ENCODE assay signal across 8 cellular contexts in genomic region chr11:848380-848931, GRCh38. TPM values are rescaled to one million over a fixed set of nuclear protein-coding genes. Genes with fewer than 3 reads are reported as not detected.
A peak's percentile ranks its signal among the peaks of the same experiment; 100 is the strongest.
DNase-seq lines count a peak whose midpoint lies in the region; ATAC-seq, FAIRE-seq and TF ChIP-seq lines count a peak whose summit lies in the region.

No MANE protein-coding gene starts in this region.

- H3K9me3 ChIP-seq in breast epithelium (no peaks in the 10 kb centered on the region), HepG2 (ENCODE audit: low read length) (no peaks in the 10 kb centered on the region)

- TF ChIP-seq RAD21 in HepG2 (CRISPR knock-in tag; IDR thresholded peaks at IDR 0.05): peak; percentile 72

- H3K36me3 ChIP-seq in breast epithelium (no peaks in the 10 kb centered on the region), HepG2 (replicated peaks in 1 of 2; ENCODE audit: control insufficient read depth in 1 of 2, insufficient read depth in 2 of 2, low read length in 2 of 2) (no peaks in the 10 kb centered on the region; a peak in 2 of 5 replicates)

- no peak for TF ChIP-seq POLR2A in H54 (IDR thresholded peaks at IDR 0.05; ENCODE audit: low read depth, low read length)
- no peak for TF ChIP-seq POLR2A in breast epithelium (IDR thresholded peaks at IDR 0.05)
- TF ChIP-seq POLR2A in HepG2 (IDR thresholded peaks at IDR 0.05; ENCODE audit: insufficient read depth in 1 of 2, low read depth in 2 of 2, low read length in 2 of 2): no peak

- TF ChIP-seq CTCF in AG09319 (IDR thresholded peaks at IDR 0.05; ENCODE audit: low read depth, low read length) (peak; percentile 81), WI38 (IDR thresholded peaks at IDR 0.05; ENCODE audit: low read depth, low read length) (peak; percentile 92), breast epithelium (IDR thresholded peaks at IDR 0.05) (peak; percentile 25 to 81 (median 75)), HepG2 (CRISPR knock-in tag; IDR thresholded peaks at IDR 0.05) (peak; percentile 87)

- no peak overlapping the region for H3K4me2 ChIP-seq in HepG2 (ENCODE audit: low read depth, low read length)

- CTCF ChIA-PET in HepG2 (lab: Yijun Ruan, JAX; ENCODE audit: low intra/inter-chr PET ratio, low total read pairs): interaction anchor here (2.1 kb wide), 1 partner anchor 203 kb away, joined by 8 read pairs; no protein-coding TSS in a partner anchor

- H3K27me3 ChIP-seq in breast epithelium: no peaks in the 10 kb centered on the region
- H3K27me3 ChIP-seq in HepG2 (ENCODE audit: control insufficient read depth in 1 of 2, insufficient read depth in 2 of 2, low read length in 2 of 2): no peaks in the 10 kb centered on the region

- H3K4me3 ChIP-seq in WI38 (ENCODE audit: low read depth, low read length) (no peak overlapping the region), breast epithelium (peak overlapping the region in 2 of 3 donors; percentile 57 to 78), HepG2 (replicated peaks in 1 of 3; ENCODE audit: insufficient read depth in 1 of 3, low read depth in 2 of 3, low read length in 3 of 3) (no peak overlapping the region)

- no peak overlapping the region for H2AFZ ChIP-seq in HepG2 (ENCODE audit: low read length)

- BruUV-seq in HepG2 (replicated peaks; lab: Mats Ljungman, UMichigan): no TSS peak

- no peak overlapping the region for H3K9ac ChIP-seq in HepG2 (ENCODE audit: insufficient read depth, low read depth, low read length)

- peak overlapping the region; percentile 43 for H3K4me3 Mint-ChIP-seq in stimulated activated memory B cell treated with anti-CD40 and anti-IgM and Interleukin-4, amounts not matched to agents 10 μg/mL and 1 μg/mL and 100 μg/mL, for 72 hours

- H3K27ac Mint-ChIP-seq in stimulated activated memory B cell treated with anti-CD40 and anti-IgM and Interleukin-4, amounts not matched to agents 10 μg/mL and 1 μg/mL and 100 μg/mL, for 72 hours: no peak overlapping the region

- H3K79me2 ChIP-seq in HepG2 (ENCODE audit: insufficient read depth, low read length): no peaks in the 10 kb centered on the region

- H3K36me3 Mint-ChIP-seq in stimulated activated memory B cell treated with anti-CD40 and anti-IgM and Interleukin-4, amounts not matched to agents 10 μg/mL and 1 μg/mL and 100 μg/mL, for 72 hours: no peaks in the 10 kb centered on the region

- H4K20me1 ChIP-seq in HepG2 (ENCODE audit: insufficient read depth, low read length): 0 out of 2 replicates have a peak, but pooled peaks cover 4% of the 10 kb centered on the region

- intact Hi-C loops in breast epithelium (cut with DNase I; ENCODE audit: low total_unique reads) (loop anchor here (5.0 kb wide), 1 partner anchor 64 kb away; the partner anchor contains the start of gene CHID1), HepG2 (cut with micrococcal nuclease; ENCODE audit: unreplicated experiment) (no loop called here)

- peaks cover 19 to 26% of the 10 kb centered on the region in 2 donors for H3K4me1 ChIP-seq in breast epithelium
- peaks cover 26% of the 10 kb centered on the region for H3K4me1 ChIP-seq in HepG2 (ENCODE audit: insufficient read depth, low read length)

- H3K4me1 Mint-ChIP-seq in stimulated activated memory B cell treated with anti-CD40 and anti-IgM and Interleukin-4, amounts not matched to agents 10 μg/mL and 1 μg/mL and 100 μg/mL, for 72 hours: peaks cover 25% of the 10 kb centered on the region

- WGBS in HepG2 (ENCODE audit: low lambda C conversion rate): 96% methylated on average over 7 of the region's 14 CpGs

- in situ Hi-C loops in HepG2 (cut with HindIII; ENCODE audit: extremely low pct_ligation_motif_present, low pct_unique_long_range_greater_than_20kb): no loop called here

- H3K9me3 Mint-ChIP-seq in stimulated activated memory B cell treated with anti-CD40 and anti-IgM and Interleukin-4, amounts not matched to agents 10 μg/mL and 1 μg/mL and 100 μg/mL, for 72 hours: no peaks in the 10 kb centered on the region

- H3K27me3 Mint-ChIP-seq in stimulated activated memory B cell treated with anti-CD40 and anti-IgM and Interleukin-4, amounts not matched to agents 10 μg/mL and 1 μg/mL and 100 μg/mL, for 72 hours: peaks cover 57% of the 10 kb centered on the region

- TF ChIP-seq EP300 in HepG2 (IDR thresholded peaks at IDR 0.05; ENCODE audit: low read depth in 2 of 2, low read length in 2 of 2): no peak
- TF ChIP-seq EP300 in HepG2 (CRISPR knock-in tag; IDR thresholded peaks at IDR 0.05; ENCODE audit: borderline replicate concordance): no peak

- FAIRE-seq in H54 (lab: Jason Lieb, UNC): no peak
- FAIRE-seq in HepG2 (lab: Jason Lieb, UNC): no peak

- ATAC-seq in HepG2 (peak; percentile 7; the same call in 1 of the 3 replicates), GM21515 (IDR thresholded peaks at IDR 0.05; ENCODE audit: unreplicated experiment) (no peak)
- peak; percentile 67 for ATAC-seq in stimulated activated memory B cell treated with anti-CD40 and anti-IgM and Interleukin-4, amounts not matched to agents 10 μg/mL and 1 μg/mL and 100 μg/mL, for 72 hours

- H3K27ac ChIP-seq in breast epithelium (no peak overlapping the region), HepG2 (ENCODE audit: extremely low read length, insufficient read depth, low read length) (no peak overlapping the region)

- POLR2A ChIA-PET in HepG2 (lab: Yijun Ruan, JAX): no interaction called here

- DNase-seq in AG09319 (ENCODE audit: extremely low read depth, low read depth) (no peak), H54 (ENCODE audit: insufficient read length, low spot score) (peak; percentile 82), breast epithelium (ENCODE audit: low spot score in 2 of 2) (no peak), HepG2 (ENCODE audit: low spot score) (no peak), NK-92 (lab: John Stamatoyannopoulos, UW; ENCODE audit: unreplicated experiment) (no peak)

RNA-seq across cellular contexts. Expression of gene TSPAN4, which starts 5.8 kb away (rescaled TPM):
- total RNA-seq in breast epithelium (100 to 1,000 TPM in 2 of 3 donors, 10 to 100 TPM in 1; 72.4 to 217 (median 107) TPM), HepG2 (2016; rRNA removed; fragmentation: Illumina TruSeq; extraction: Trizol) (13.2 and 31.7 TPM in 2 replicates)
- 8.9 and 10.0 TPM in 2 replicates for total RNA-seq in HepG2 (2016; cell fraction: cytosol; rRNA removed; fragmentation: Illumina TruSeq; extraction: Trizol; ENCODE audit: low read depth)
- 12.0 and 31.8 TPM in 2 replicates for total RNA-seq in HepG2 (2016; cell fraction: insoluble cytoplasmic fraction; rRNA removed; fragmentation: Illumina TruSeq; extraction: Trizol)
- total RNA-seq in HepG2 (2016; cell fraction: membrane; rRNA removed; fragmentation: Illumina TruSeq; extraction: Trizol): 11.0 and 13.5 TPM in 2 replicates
- total RNA-seq in HepG2 (2016; cell fraction: nucleus; rRNA removed; fragmentation: Illumina TruSeq; extraction: Trizol): 26.1 and 32.6 TPM in 2 replicates
- polyA plus RNA-seq in HepG2 (2011; rRNA removed): 68.3 and 88.5 TPM in 2 replicates
- polyA plus RNA-seq in HepG2 (2011; cell fraction: cytosol; rRNA removed): 60.2 and 113 TPM in 2 replicates
- polyA plus RNA-seq in HepG2 (2011; cell fraction: nucleus; rRNA removed): 232 and 327 TPM in 2 replicates
- polyA plus RNA-seq in HepG2 (2012): 22.7 and 28.5 TPM in 2 replicates
- 10.4 TPM in 2 replicates for polyA plus RNA-seq in HepG2 (2016; cell fraction: cytosol; fragmentation: Illumina TruSeq; extraction: Trizol; ENCODE audit: low read depth)
- polyA plus RNA-seq in HepG2 (2016; cell fraction: insoluble cytoplasmic fraction; fragmentation: Illumina TruSeq; extraction: Trizol; ENCODE audit: low read depth): 11.8 and 12.7 TPM in 2 replicates
- 8.5 and 12.0 TPM in 2 replicates for polyA plus RNA-seq in HepG2 (2016; cell fraction: membrane; fragmentation: Illumina TruSeq; extraction: Trizol; ENCODE audit: low read depth)
- 59.4 and 62.8 TPM in 2 replicates for polyA plus RNA-seq in HepG2 (2016; cell fraction: nucleus; fragmentation: Illumina TruSeq; extraction: Trizol; ENCODE audit: insufficient read depth, low read depth)
- 59.6 and 124 TPM in 2 replicates for polyA minus RNA-seq in HepG2 (2011; rRNA and poly(A)+ RNA removed; ENCODE audit: low replicate concordance)
- polyA minus RNA-seq in HepG2 (2011; cell fraction: cytosol; rRNA and poly(A)+ RNA removed): 24.9 and 25.9 TPM in 2 replicates
- 16.4 and 16.9 TPM in 2 replicates for polyA minus RNA-seq in HepG2 (2011; cell fraction: nucleus; rRNA and poly(A)+ RNA removed)

RNA-seq across cellular contexts. Expression of gene POLR2L, which starts 6.1 kb away (rescaled TPM):
- 100 to 1,000 TPM in 1 of 3 donors, 10 to 100 TPM in 2; 51.8 to 126 (median 96.7) TPM for total RNA-seq in breast epithelium
- 114 and 146 TPM in 2 replicates for total RNA-seq in HepG2 (2016; rRNA removed; fragmentation: Illumina TruSeq; extraction: Trizol)
- total RNA-seq in HepG2 (2016; cell fraction: cytosol; rRNA removed; fragmentation: Illumina TruSeq; extraction: Trizol; ENCODE audit: low read depth): 37.0 and 48.5 TPM in 2 replicates
- total RNA-seq in HepG2 (2016; cell fraction: insoluble cytoplasmic fraction; rRNA removed; fragmentation: Illumina TruSeq; extraction: Trizol): 113 and 136 TPM in 2 replicates
- total RNA-seq in HepG2 (2016; cell fraction: membrane; rRNA removed; fragmentation: Illumina TruSeq; extraction: Trizol): 68.6 and 79.8 TPM in 2 replicates
- total RNA-seq in HepG2 (2016; cell fraction: nucleus; rRNA removed; fragmentation: Illumina TruSeq; extraction: Trizol): 34.9 and 39.5 TPM in 2 replicates
- polyA plus RNA-seq in HepG2 (2011; rRNA removed): 104 and 115 TPM in 2 replicates
- 35.1 and 78.0 TPM in 2 replicates for polyA plus RNA-seq in HepG2 (2011; cell fraction: cytosol; rRNA removed)
- 44.7 and 47.4 TPM in 2 replicates for polyA plus RNA-seq in HepG2 (2011; cell fraction: nucleus; rRNA removed)
- 57.4 and 93.8 TPM in 2 replicates for polyA plus RNA-seq in HepG2 (2012)
- polyA plus RNA-seq in HepG2 (2016; cell fraction: cytosol; fragmentation: Illumina TruSeq; extraction: Trizol; ENCODE audit: low read depth): 58.6 and 89.5 TPM in 2 replicates
- 221 and 225 TPM in 2 replicates for polyA plus RNA-seq in HepG2 (2016; cell fraction: insoluble cytoplasmic fraction; fragmentation: Illumina TruSeq; extraction: Trizol; ENCODE audit: low read depth)
- polyA plus RNA-seq in HepG2 (2016; cell fraction: membrane; fragmentation: Illumina TruSeq; extraction: Trizol; ENCODE audit: low read depth): 90.2 and 102 TPM in 2 replicates
- 84.0 and 90.2 TPM in 2 replicates for polyA plus RNA-seq in HepG2 (2016; cell fraction: nucleus; fragmentation: Illumina TruSeq; extraction: Trizol; ENCODE audit: insufficient read depth, low read depth)
- polyA minus RNA-seq in HepG2 (2011; rRNA and poly(A)+ RNA removed; ENCODE audit: low replicate concordance): 129 and 143 TPM in 2 replicates
- polyA minus RNA-seq in HepG2 (2011; cell fraction: cytosol; rRNA and poly(A)+ RNA removed): 35.6 and 37.0 TPM in 2 replicates
- 27.3 and 33.1 TPM in 2 replicates for polyA minus RNA-seq in HepG2 (2011; cell fraction: nucleus; rRNA and poly(A)+ RNA removed)

RNA-seq across cellular contexts. Expression of gene CD151, which starts 15.7 kb away (rescaled TPM):
- total RNA-seq in breast epithelium (100 to 1,000 TPM; 209 to 847 (median 343) TPM), HepG2 (2016; rRNA removed; fragmentation: Illumina TruSeq; extraction: Trizol) (54.0 and 125 TPM in 2 replicates)
- total RNA-seq in HepG2 (2016; cell fraction: cytosol; rRNA removed; fragmentation: Illumina TruSeq; extraction: Trizol; ENCODE audit: low read depth): 31.5 and 37.4 TPM in 2 replicates
- total RNA-seq in HepG2 (2016; cell fraction: insoluble cytoplasmic fraction; rRNA removed; fragmentation: Illumina TruSeq; extraction: Trizol): 60.0 and 126 TPM in 2 replicates
- total RNA-seq in HepG2 (2016; cell fraction: membrane; rRNA removed; fragmentation: Illumina TruSeq; extraction: Trizol): 34.7 and 43.1 TPM in 2 replicates
- 93.4 and 110 TPM in 2 replicates for total RNA-seq in HepG2 (2016; cell fraction: nucleus; rRNA removed; fragmentation: Illumina TruSeq; extraction: Trizol)
- 197 and 287 TPM in 2 replicates for polyA plus RNA-seq in HepG2 (2011; rRNA removed)
- 200 and 252 TPM in 2 replicates for polyA plus RNA-seq in HepG2 (2011; cell fraction: cytosol; rRNA removed)
- polyA plus RNA-seq in HepG2 (2011; cell fraction: nucleus; rRNA removed): 375 and 396 TPM in 2 replicates
- 93.8 and 141 TPM in 2 replicates for polyA plus RNA-seq in HepG2 (2012)
- 36.4 and 45.9 TPM in 2 replicates for polyA plus RNA-seq in HepG2 (2016; cell fraction: cytosol; fragmentation: Illumina TruSeq; extraction: Trizol; ENCODE audit: low read depth)
- 54.8 and 63.7 TPM in 2 replicates for polyA plus RNA-seq in HepG2 (2016; cell fraction: insoluble cytoplasmic fraction; fragmentation: Illumina TruSeq; extraction: Trizol; ENCODE audit: low read depth)
- polyA plus RNA-seq in HepG2 (2016; cell fraction: membrane; fragmentation: Illumina TruSeq; extraction: Trizol; ENCODE audit: low read depth): 41.9 and 45.5 TPM in 2 replicates
- 208 and 218 TPM in 2 replicates for polyA plus RNA-seq in HepG2 (2016; cell fraction: nucleus; fragmentation: Illumina TruSeq; extraction: Trizol; ENCODE audit: insufficient read depth, low read depth)
- polyA minus RNA-seq in HepG2 (2011; rRNA and poly(A)+ RNA removed; ENCODE audit: low replicate concordance): 312 and 492 TPM in 2 replicates
- 90.0 and 90.8 TPM in 2 replicates for polyA minus RNA-seq in HepG2 (2011; cell fraction: cytosol; rRNA and poly(A)+ RNA removed)
- 60.9 and 80.8 TPM in 2 replicates for polyA minus RNA-seq in HepG2 (2011; cell fraction: nucleus; rRNA and poly(A)+ RNA removed)

RNA-seq across cellular contexts. Expression of gene CRACR2B, which starts 20.7 kb away (rescaled TPM):
- total RNA-seq in breast epithelium (100 to 1,000 TPM in 1 of 3 donors, 10 to 100 TPM in 2; 14.7 to 152 (median 86.2) TPM), HepG2 (2016; rRNA removed; fragmentation: Illumina TruSeq; extraction: Trizol) (8.9 and 14.9 TPM in 2 replicates)
- 5.5 and 5.9 TPM in 2 replicates for total RNA-seq in HepG2 (2016; cell fraction: cytosol; rRNA removed; fragmentation: Illumina TruSeq; extraction: Trizol; ENCODE audit: low read depth)
- total RNA-seq in HepG2 (2016; cell fraction: insoluble cytoplasmic fraction; rRNA removed; fragmentation: Illumina TruSeq; extraction: Trizol): 8.5 and 12.6 TPM in 2 replicates
- 6.6 and 10.0 TPM in 2 replicates for total RNA-seq in HepG2 (2016; cell fraction: membrane; rRNA removed; fragmentation: Illumina TruSeq; extraction: Trizol)
- 10.8 and 16.7 TPM in 2 replicates for total RNA-seq in HepG2 (2016; cell fraction: nucleus; rRNA removed; fragmentation: Illumina TruSeq; extraction: Trizol)
- 21.0 and 27.7 TPM in 2 replicates for polyA plus RNA-seq in HepG2 (2011; rRNA removed)
- polyA plus RNA-seq in HepG2 (2011; cell fraction: cytosol; rRNA removed): 9.8 and 16.5 TPM in 2 replicates
- polyA plus RNA-seq in HepG2 (2011; cell fraction: nucleus; rRNA removed): 278 and 343 TPM in 2 replicates
- polyA plus RNA-seq in HepG2 (2012): 10.5 and 14.8 TPM in 2 replicates
- polyA plus RNA-seq in HepG2 (2016; cell fraction: cytosol; fragmentation: Illumina TruSeq; extraction: Trizol; ENCODE audit: low read depth): 8.3 and 10.9 TPM in 2 replicates
- polyA plus RNA-seq in HepG2 (2016; cell fraction: insoluble cytoplasmic fraction; fragmentation: Illumina TruSeq; extraction: Trizol; ENCODE audit: low read depth): 14.8 and 17.4 TPM in 2 replicates
- 11.2 and 14.5 TPM in 2 replicates for polyA plus RNA-seq in HepG2 (2016; cell fraction: membrane; fragmentation: Illumina TruSeq; extraction: Trizol; ENCODE audit: low read depth)
- 48.6 and 55.2 TPM in 2 replicates for polyA plus RNA-seq in HepG2 (2016; cell fraction: nucleus; fragmentation: Illumina TruSeq; extraction: Trizol; ENCODE audit: insufficient read depth, low read depth)
- 3.4 and 13.9 TPM in 2 replicates for polyA minus RNA-seq in HepG2 (2011; rRNA and poly(A)+ RNA removed; ENCODE audit: low replicate concordance)
- polyA minus RNA-seq in HepG2 (2011; cell fraction: cytosol; rRNA and poly(A)+ RNA removed): 7.5 and 8.4 TPM in 2 replicates
- 22.7 and 23.2 TPM in 2 replicates for polyA minus RNA-seq in HepG2 (2011; cell fraction: nucleus; rRNA and poly(A)+ RNA removed)

RNA-seq across cellular contexts. Expression of gene PNPLA2, which starts 29.7 kb away (rescaled TPM):
- total RNA-seq in breast epithelium (100 to 1,000 TPM; 103 to 266 (median 109) TPM), HepG2 (2016; rRNA removed; fragmentation: Illumina TruSeq; extraction: Trizol) (4.8 and 10.5 TPM in 2 replicates)
- total RNA-seq in HepG2 (2016; cell fraction: cytosol; rRNA removed; fragmentation: Illumina TruSeq; extraction: Trizol; ENCODE audit: low read depth): 3.8 and 4.1 TPM in 2 replicates
- total RNA-seq in HepG2 (2016; cell fraction: insoluble cytoplasmic fraction; rRNA removed; fragmentation: Illumina TruSeq; extraction: Trizol): 4.0 and 11.4 TPM in 2 replicates
- total RNA-seq in HepG2 (2016; cell fraction: membrane; rRNA removed; fragmentation: Illumina TruSeq; extraction: Trizol): 4.4 and 5.4 TPM in 2 replicates
- total RNA-seq in HepG2 (2016; cell fraction: nucleus; rRNA removed; fragmentation: Illumina TruSeq; extraction: Trizol): 17.2 and 23.5 TPM in 2 replicates
- polyA plus RNA-seq in HepG2 (2011; rRNA removed): 43.2 and 58.1 TPM in 2 replicates
- 7.3 and 12.8 TPM in 2 replicates for polyA plus RNA-seq in HepG2 (2011; cell fraction: cytosol; rRNA removed)
- polyA plus RNA-seq in HepG2 (2011; cell fraction: nucleus; rRNA removed): 830 and 954 TPM in 2 replicates
- polyA plus RNA-seq in HepG2 (2012): 70.1 and 82.8 TPM in 2 replicates
- polyA plus RNA-seq in HepG2 (2016; cell fraction: cytosol; fragmentation: Illumina TruSeq; extraction: Trizol; ENCODE audit: low read depth): 4.8 and 6.6 TPM in 2 replicates
- polyA plus RNA-seq in HepG2 (2016; cell fraction: insoluble cytoplasmic fraction; fragmentation: Illumina TruSeq; extraction: Trizol; ENCODE audit: low read depth): 14.6 and 20.2 TPM in 2 replicates
- 7.5 and 10.2 TPM in 2 replicates for polyA plus RNA-seq in HepG2 (2016; cell fraction: membrane; fragmentation: Illumina TruSeq; extraction: Trizol; ENCODE audit: low read depth)
- polyA plus RNA-seq in HepG2 (2016; cell fraction: nucleus; fragmentation: Illumina TruSeq; extraction: Trizol; ENCODE audit: insufficient read depth, low read depth): 77.9 and 79.1 TPM in 2 replicates
- 60.4 and 150 TPM in 2 replicates for polyA minus RNA-seq in HepG2 (2011; rRNA and poly(A)+ RNA removed; ENCODE audit: low replicate concordance)
- polyA minus RNA-seq in HepG2 (2011; cell fraction: cytosol; rRNA and poly(A)+ RNA removed): 24.0 and 31.5 TPM in 2 replicates
- 135 and 151 TPM in 2 replicates for polyA minus RNA-seq in HepG2 (2011; cell fraction: nucleus; rRNA and poly(A)+ RNA removed)

Comparison
In these comparisons a context has a peak if more than half of its experiments do, and no peak if none do; other contexts are left out.
1. H3K4me3 ChIP-seq: peak in breast epithelium (2 of 3); none in WI38 (single experiment) and HepG2 (0 of 3).
2. Peak in every context shown above with its lines, with median percentiles within 50 percentile points of each other: CTCF ChIP-seq.